1 cellular context compared by ENCODE assay signal in genomic region chr3:196159952-196160804, GRCh38.
A peak's percentile ranks its signal among the peaks of the same experiment; 100 is the strongest.
TF ChIP-seq lines count a peak whose summit lies in the region.

No MANE protein-coding gene starts in this region.

TF ChIP-seq in GM12878, 131 proteins besides CTCF, POLR2A, EP300 and RAD21 (continued from another document and continues in another):
- TF ChIP-seq FOXM1 (IDR thresholded peaks at IDR 0.05; ENCODE audit: low read depth, low read length): peak; percentile 22; the same call in 1 of the 2 replicates
- TF ChIP-seq RAD51 (IDR thresholded peaks at IDR 0.05): 0 out of 2 replicates have a peak, but pooled peaks have one; percentile 30
- TF ChIP-seq EZH2 (IDR thresholded peaks at IDR 0.05; ENCODE audit: borderline replicate concordance, control insufficient read depth, low read depth, low read length): no peak
- TF ChIP-seq POLR2AphosphoS2 (IDR thresholded peaks at IDR 0.05; ENCODE audit: low read depth, low read length): 0 out of 2 replicates have a peak, but pooled peaks have one; percentile 31
- no peak for TF ChIP-seq SUZ12 (IDR thresholded peaks at IDR 0.05; ENCODE audit: unreplicated experiment)
- TF ChIP-seq LARP7 (IDR thresholded peaks at IDR 0.05): no peak
- TF ChIP-seq PAX5 (IDR thresholded peaks at IDR 0.05; ENCODE audit: borderline replicate concordance, low read depth, low read length): peak; percentile 39; the same call in 1 of the 2 replicates
- TF ChIP-seq IKZF2 (IDR thresholded peaks at IDR 0.05): peak; percentile 55 to 73; a peak in 3 of 4 replicates
- TF ChIP-seq TCF12 (IDR thresholded peaks at IDR 0.05; ENCODE audit: low read depth, low read length): peak; percentile 86
- 0 out of 2 replicates have a peak, but pooled peaks have one; percentile 32 for TF ChIP-seq ZNF207 (IDR thresholded peaks at IDR 0.05; ENCODE audit: borderline replicate concordance)
- peak; percentile 60; the same call in 1 of the 2 replicates for TF ChIP-seq CBFB (IDR thresholded peaks at IDR 0.05; ENCODE audit: low read depth)
- TF ChIP-seq SMAD5 (IDR thresholded peaks at IDR 0.05; ENCODE audit: low read depth): no peak; the same call in 1 of the 2 replicates
- 0 out of 2 replicates have a peak, but pooled peaks have one; percentile 37 for TF ChIP-seq MEF2A (IDR thresholded peaks at IDR 0.05; ENCODE audit: insufficient read depth, low read depth, low read length)
- TF ChIP-seq RELA (IDR thresholded peaks at IDR 0.05; ENCODE audit: borderline replicate concordance, partially characterized antibody): peak; percentile 39
- TF ChIP-seq ZNF384 (IDR thresholded peaks at IDR 0.05; ENCODE audit: borderline replicate concordance, low read depth, low read length): no peak
- TF ChIP-seq ATF7 (IDR thresholded peaks at IDR 0.05; ENCODE audit: low read depth): no peak
- peak; percentile 85 for TF ChIP-seq ZNF687 (IDR thresholded peaks at IDR 0.05)
- TF ChIP-seq ZBED1 (IDR thresholded peaks at IDR 0.05; ENCODE audit: borderline replicate concordance): peak; percentile 43; the same call in 1 of the 2 replicates
- no peak for TF ChIP-seq IRF5 (IDR thresholded peaks at IDR 0.05; ENCODE audit: borderline replicate concordance)
- no peak for TF ChIP-seq NFIC (IDR thresholded peaks at IDR 0.05; ENCODE audit: low read depth, low read length)
- TF ChIP-seq SMC3 (IDR thresholded peaks at IDR 0.05; ENCODE audit: borderline replicate concordance, low read length): peak; percentile 20; the same call in 1 of the 2 replicates
- TF ChIP-seq MYB (IDR thresholded peaks at IDR 0.05; ENCODE audit: borderline replicate concordance, low read depth, low read length): no peak
- TF ChIP-seq RUNX3 (IDR thresholded peaks at IDR 0.05; ENCODE audit: low read length): peak; percentile 49
- TF ChIP-seq SP1 (IDR thresholded peaks at IDR 0.05; ENCODE audit: low read depth, low read length): no peak
- peak; percentile 60; the same call in 1 of the 2 replicates for TF ChIP-seq PML (IDR thresholded peaks at IDR 0.05; ENCODE audit: low read length)
- 0 out of 3 replicates have a peak, but pooled peaks have one; percentile 29 for TF ChIP-seq POU2F2 (IDR thresholded peaks at IDR 0.05; ENCODE audit: borderline replicate concordance, low read depth, low read length)
- 0 out of 2 replicates have a peak, but pooled peaks have one; percentile 56 for TF ChIP-seq DPF2 (IDR thresholded peaks at IDR 0.05)
- TF ChIP-seq EGR1 (IDR thresholded peaks at IDR 0.05; ENCODE audit: borderline replicate concordance in 1 of 2, low read depth in 2 of 2, low read length in 2 of 2): no peak
- TF ChIP-seq MEF2B (IDR thresholded peaks at IDR 0.05; ENCODE audit: partially characterized antibody, poor library complexity, severe bottlenecking): peak; percentile 38
- TF ChIP-seq GABPA (IDR thresholded peaks at IDR 0.05; ENCODE audit: low read depth): no peak
- no peak for TF ChIP-seq FOXK2 (IDR thresholded peaks at IDR 0.05)
- 0 out of 2 replicates have a peak, but pooled peaks have one; percentile 28 for TF ChIP-seq YY1 (IDR thresholded peaks at IDR 0.05; ENCODE audit: low read depth, low read length)
- TF ChIP-seq SKIL (IDR thresholded peaks at IDR 0.05; ENCODE audit: low read depth, poor library complexity, severe bottlenecking): peak; percentile 48
- no peak for TF ChIP-seq ZNF622 (IDR thresholded peaks at IDR 0.05)
- TF ChIP-seq ATF2 (IDR thresholded peaks at IDR 0.05; ENCODE audit: low read length): no peak
- TF ChIP-seq TCF7 (IDR thresholded peaks at IDR 0.05; ENCODE audit: borderline replicate concordance): no peak
- no peak for TF ChIP-seq SUPT20H (IDR thresholded peaks at IDR 0.05; ENCODE audit: borderline replicate concordance, control insufficient read depth, low read depth, low read length)
- peak; percentile 67; the same call in 1 of the 2 replicates for TF ChIP-seq RELB (IDR thresholded peaks at IDR 0.05; ENCODE audit: low read depth)
- peak; percentile 42; the same call in 1 of the 2 replicates for TF ChIP-seq TAF1 (IDR thresholded peaks at IDR 0.05; ENCODE audit: borderline replicate concordance, low read depth, low read length)
- TF ChIP-seq ZNF592 (IDR thresholded peaks at IDR 0.05): no peak
- TF ChIP-seq EED (IDR thresholded peaks at IDR 0.05; ENCODE audit: low read depth): peak; percentile 39; the same call in 1 of the 2 replicates
- peak; percentile 99 for TF ChIP-seq NFXL1 (IDR thresholded peaks at IDR 0.05; ENCODE audit: borderline replicate concordance)
- peak in 1 of 2 experiments; percentile 26; a peak in 1 of 4 replicates for TF ChIP-seq BHLHE40 (IDR thresholded peaks at IDR 0.05; ENCODE audit: borderline replicate concordance in 1 of 2, low read depth in 2 of 2, low read length in 1 of 2)
- peak; percentile 70 for TF ChIP-seq MAX (IDR thresholded peaks at IDR 0.05; ENCODE audit: low read depth, low read length)
